Comparison of ENCODE assay signal across 9 cellular contexts in genomic region chr3:59839810-59840515, GRCh38.
A peak's percentile ranks its signal among the peaks of the same experiment; 100 is the strongest.
DNase-seq lines count a peak whose midpoint lies in the region; ATAC-seq and TF ChIP-seq lines count a peak whose summit lies in the region.
"Had no signal": no experiment of that assay in that cellular context is flagged by ENCODE, and none has a peak within 500 bp of the region (broad histone marks: within the 10 kb centered on the region; RNA-seq: fewer than 3 reads in every experiment).

No MANE protein-coding gene starts in this region.

- TF ChIP-seq CTCF in OCI-LY3 (IDR thresholded peaks at IDR 0.05; ENCODE audit: low read depth, low read length) = no peak

- peak overlapping the region in 9 of 11 experiments; percentile 32 to 69 (median 52); a peak in 15 of 22 replicates for H3K27ac ChIP-seq in BLaER1 treated with 17β-estradiol and CSF1 and Interleukin-3, amounts not matched to agents 10 nM and 100 nM
- peak overlapping the region; percentile 68 for H3K27ac ChIP-seq in OCI-LY3 (ENCODE audit: low read length)

- ATAC-seq in GM19025 (IDR thresholded peaks at IDR 0.05; ENCODE audit: low read depth, unreplicated experiment) (peak; percentile 96), HG02943 (IDR thresholded peaks at IDR 0.05; ENCODE audit: low read depth, unreplicated experiment) (peak; percentile 98)
- ATAC-seq: HepG2 had no signal

- H4K20me1 ChIP-seq in BLaER1 treated with 17β-estradiol and CSF1 and Interleukin-3, amounts not matched to agents 10 nM and 100 nM = no peaks in the 10 kb centered on the region
- H4K20me1 ChIP-seq in OCI-LY3 (ENCODE audit: insufficient read depth, low read length) = peaks cover 24% of the 10 kb centered on the region

- no peak overlapping the region for H3K4me3 ChIP-seq in BLaER1 treated with 17β-estradiol and CSF1 and Interleukin-3, amounts not matched to agents 10 nM and 100 nM
- peak overlapping the region; percentile 35 for H3K4me3 ChIP-seq in OCI-LY3 (ENCODE audit: low read length)

- H3K79me2 ChIP-seq in OCI-LY3 (ENCODE audit: low read length) = no peaks in the 10 kb centered on the region

- H2AFZ ChIP-seq in OCI-LY3 (ENCODE audit: low read depth, low read length) = no peak overlapping the region

- peaks cover 16 to 26% (median 19%) of the 10 kb centered on the region in 10 experiments for H3K4me1 ChIP-seq in BLaER1 treated with 17β-estradiol and CSF1 and Interleukin-3, amounts not matched to agents 10 nM and 100 nM
- H3K4me1 ChIP-seq in OCI-LY3 (ENCODE audit: low read length) = peaks cover 37% of the 10 kb centered on the region

- no peaks in the 10 kb centered on the region for H3K36me3 ChIP-seq in BLaER1 treated with 17β-estradiol and CSF1 and Interleukin-3, amounts not matched to agents 10 nM and 100 nM
- H3K36me3 ChIP-seq in OCI-LY3 (replicated peaks; ENCODE audit: low read depth, low read length) = no peaks in the 10 kb centered on the region

- H3K9ac ChIP-seq in BLaER1 treated with 17β-estradiol and CSF1 and Interleukin-3, amounts not matched to agents 10 nM and 100 nM = peak overlapping the region in 4 of 11 experiments; percentile 9 to 51 (median 29); a peak in 6 of 22 replicates
- no peak overlapping the region for H3K9ac ChIP-seq in OCI-LY3 (ENCODE audit: low read length)

- no peak for DNase-seq in effector CD4-positive, alpha-beta T cell
- no peak for DNase-seq in COLO668 (lab: John Stamatoyannopoulos, UW; ENCODE audit: unreplicated experiment)
- DNase-seq in UCSD-AML1 (lab: John Stamatoyannopoulos, UW; ENCODE audit: unreplicated experiment) = no peak
- DNase-seq in NCI-H146 (lab: John Stamatoyannopoulos, UW) = no peak

- no peaks in the 10 kb centered on the region for H3K27me3 ChIP-seq in BLaER1 treated with 17β-estradiol and CSF1 and Interleukin-3, amounts not matched to agents 10 nM and 100 nM
- peaks cover 76% of the 10 kb centered on the region for H3K27me3 ChIP-seq in OCI-LY3 (ENCODE audit: low read depth, low read length)

- H3K9me3 ChIP-seq in BLaER1 treated with 17β-estradiol and CSF1 and Interleukin-3, amounts not matched to agents 10 nM and 100 nM (replicated peaks in 1 of 11) = peaks cover 0 to 3% (median 0%) of the 10 kb centered on the region in 11 experiments; a peak in 1 of 22 replicates
- no peaks in the 10 kb centered on the region for H3K9me3 ChIP-seq in OCI-LY3 (ENCODE audit: insufficient read depth, low read length)

- H3K4me2 ChIP-seq in BLaER1 treated with 17β-estradiol and CSF1 and Interleukin-3, amounts not matched to agents 10 nM and 100 nM = peak overlapping the region; percentile 36 to 73 (median 56); a peak in 18 of 22 replicates
- H3K4me2 ChIP-seq in OCI-LY3 (ENCODE audit: low read length) = peak overlapping the region; percentile 73
